ENCODE assay signal across 8 cellular contexts in the genomic region with DNA sequence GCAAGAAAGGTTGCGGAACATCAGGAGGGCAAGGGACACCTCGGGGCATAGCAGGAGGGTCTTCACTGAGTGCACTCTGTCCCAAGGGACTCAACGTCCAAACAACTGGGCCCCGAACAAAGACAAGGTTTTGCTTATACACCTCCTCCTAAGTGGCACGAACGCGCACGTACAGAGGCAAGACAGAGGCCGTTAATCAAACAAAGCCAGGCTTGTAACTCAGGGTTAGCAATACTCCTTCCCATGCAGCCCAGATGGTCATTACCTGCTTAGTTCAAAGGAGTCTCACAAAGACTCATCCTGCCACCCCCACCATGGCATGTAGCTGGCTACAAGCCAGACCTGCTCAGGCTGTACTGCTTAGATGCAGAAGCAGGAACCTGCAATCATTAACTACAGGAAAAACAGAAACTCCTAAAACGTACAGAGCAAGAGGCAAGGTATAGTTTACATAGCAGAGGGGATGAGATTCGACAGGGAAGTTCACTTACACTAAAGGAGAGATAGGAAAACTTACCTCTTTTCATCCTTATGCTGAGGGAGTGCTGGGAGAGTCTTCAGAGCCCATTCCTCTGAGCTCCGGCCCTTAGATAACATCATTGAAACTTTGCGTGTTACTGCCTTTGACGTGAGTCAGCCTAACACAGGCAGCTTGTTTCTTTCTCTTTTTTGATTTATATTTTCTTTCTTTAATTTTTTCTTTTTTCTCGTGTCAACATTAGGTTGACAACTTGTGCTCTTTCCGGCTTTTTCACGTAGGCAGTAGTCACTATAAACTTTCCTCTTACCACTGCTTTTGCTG.
DNase-seq lines count a peak whose midpoint lies in the region; ATAC-seq and TF ChIP-seq lines count a peak whose summit lies in the region.

No MANE protein-coding gene starts in this region.

- DNase-seq in OCI-M1 (lab: John Stamatoyannopoulos, UW) (peak; percentile 71), adipocyte (ENCODE audit: low read depth) (no peak), islet precursor cell (no peak), H7 (no peak)

- H3K4me1 ChIP-seq in adipocyte (ENCODE audit: control insufficient read depth, insufficient read depth, low read length) (peaks cover 47% of the 10 kb centered on the region), neutrophil (ENCODE audit: control insufficient read depth in 1 of 2, insufficient read depth in 1 of 2, low read depth in 1 of 2, low read length in 1 of 2) (peaks cover 28 to 33% of the 10 kb centered on the region in 2 experiments)

- H3K27me3 ChIP-seq in adipocyte (replicated peaks; ENCODE audit: control insufficient read depth, insufficient read depth, low read length): no peaks in the 10 kb centered on the region
- no peaks in the 10 kb centered on the region for H3K27me3 ChIP-seq in neutrophil
- no peaks in the 10 kb centered on the region for H3K27me3 ChIP-seq in H7 (ENCODE audit: control insufficient read depth, insufficient read depth, low read length)

- TF ChIP-seq CTCF in neutrophil (IDR thresholded peaks at IDR 0.05): no peak

- H3K4me3 ChIP-seq in adipocyte (ENCODE audit: low read length) (peak overlapping the region; percentile 74), neutrophil (ENCODE audit: low read depth in 1 of 2, low read length in 1 of 2) (peak overlapping the region; percentile 90 to 92), H7 (ENCODE audit: insufficient read depth, low read depth, low read length) (no peak overlapping the region)

- peak; percentile 30 for ATAC-seq in GM18520 (IDR thresholded peaks at IDR 0.05; ENCODE audit: unreplicated experiment)
- peak; percentile 35 for ATAC-seq in HG03064 (IDR thresholded peaks at IDR 0.05; ENCODE audit: low read depth, unreplicated experiment)
- no peak for ATAC-seq in HG02678 (IDR thresholded peaks at IDR 0.05; ENCODE audit: unreplicated experiment)

- H3K9me3 ChIP-seq in adipocyte (ENCODE audit: control insufficient read depth, low read length): no peaks in the 10 kb centered on the region
- H3K9me3 ChIP-seq in neutrophil: no peaks in the 10 kb centered on the region

- H3K27ac ChIP-seq in neutrophil: peak overlapping the region; percentile 88

- H3K36me3 ChIP-seq in adipocyte (ENCODE audit: control insufficient read depth, insufficient read depth, low read length, severe bottlenecking) (no peaks in the 10 kb centered on the region), neutrophil (no peaks in the 10 kb centered on the region), H7 (replicated peaks; ENCODE audit: control insufficient read depth, insufficient read depth, low read length) (no peaks in the 10 kb centered on the region)

- peak overlapping the region; percentile 82 for H3K9ac ChIP-seq in adipocyte (ENCODE audit: low read length)
